7 cellular contexts compared by ENCODE assay signal in genomic region chr6:63571883-63572732, GRCh38.
DNase-seq lines count a peak whose midpoint lies in the region; ATAC-seq and FAIRE-seq lines count a peak whose summit lies in the region.

Gene LOC128125822, plus strand, starts transcription at chr6:63572480.
Gene PTP4A1, plus strand, starts transcription at chr6:63572480. Its CDS starts 4,401 bp downstream, at chr6:63576881.

- DNase-seq in GM18507 (ENCODE audit: extremely low spot score, insufficient read length, low read depth) (peak; percentile 83), NCI-H2029 treated with DMSO at 0.1 percent for 48 hours (lab: John Stamatoyannopoulos, UW) (peak; percentile 85), T-helper 9 cell (peak; percentile 94), astrocyte of the hippocampus (ENCODE audit: low read depth, low spot score) (peak; percentile 100), hippocampal formation (lab: John Stamatoyannopoulos, UW) (peak; percentile 96 to 98), retina (peak; percentile 99)

- FAIRE-seq in GM18507 (lab: Jason Lieb, UNC), result peak; percentile 85

- ATAC-seq in HG02981 (IDR thresholded peaks at IDR 0.05; ENCODE audit: unreplicated experiment), result peak; percentile 88

Comparison
In these comparisons a context has a peak if more than half of its experiments do, and no peak if none do; other contexts are left out.
1. Peak in every context shown above with its lines: DNase-seq and ATAC-seq.